20 cellular contexts compared by ENCODE assay signal in genomic region chr7:111006691-111007090, GRCh38.
DNase-seq lines count a peak whose midpoint lies in the region; ATAC-seq and TF ChIP-seq lines count a peak whose summit lies in the region.
"Had no signal": no experiment of that assay in that cellular context is flagged by ENCODE, and none has a peak within 500 bp of the region (broad histone marks: within the 10 kb centered on the region; RNA-seq: fewer than 3 reads in every experiment).

No MANE protein-coding gene starts in this region.

- CTCF ChIA-PET in AG04450 (lab: Charles Lee), result no interaction called here

- no peaks in the 10 kb centered on the region for H3K9me3 ChIP-seq in AG04450 (ENCODE audit: control insufficient read depth, insufficient read depth, low read length)

- no peaks in the 10 kb centered on the region for H3K27me3 Mint-ChIP-seq in HFFc6 (ENCODE audit: insufficient read depth)
- H3K27me3 Mint-ChIP-seq: B cell; CD4-positive, alpha-beta T cell had no signal

- H3K4me3 Mint-ChIP-seq in HFFc6, result no peak overlapping the region
- H3K4me3 Mint-ChIP-seq: B cell; CD4-positive, alpha-beta T cell; H9 had no signal

- DNase-seq in AG04450 (ENCODE audit: low read depth, low spot score) (peak; percentile 13), HFFc6 (peak; percentile 78), astrocyte of the hippocampus (ENCODE audit: low read depth, low spot score) (peak; percentile 52), foreskin keratinocyte (peak; percentile 51 to 88), HPDE6-E6E7 (ENCODE audit: extremely low spot score) (no peak), NCI-H748 treated with DMSO at 0.1 percent for 48 hours (lab: John Stamatoyannopoulos, UW) (no peak), cardiac septum (ENCODE audit: low spot score) (no peak), mucosa of gallbladder (ENCODE audit: low spot score) (no peak)
- DNase-seq: CD4-positive, alpha-beta T cell; DMS79; GF-D8; H9; KBM-7; NCI-H1092; NCI-H187; NCI-H446 treated with DMSO at 0.1 percent for 48 hours; NCI-H774; Right ventricle myocardium superior had no signal

- ATAC-seq in foreskin keratinocyte, result peak; percentile 48
- ATAC-seq: Panc1 had no signal

- no peaks in the 10 kb centered on the region for H3K27me3 ChIP-seq in AG04450 (ENCODE audit: control insufficient read depth, insufficient read depth, low read length)
- H3K27me3 ChIP-seq in foreskin keratinocyte, result no peaks in the 10 kb centered on the region

- H3K9me3 Mint-ChIP-seq in HFFc6, result no peaks in the 10 kb centered on the region
- H3K9me3 Mint-ChIP-seq: CD4-positive, alpha-beta T cell; H9 had no signal

- H3K4me1 Mint-ChIP-seq in HFFc6 (ENCODE audit: low read depth), result peaks cover 27% of the 10 kb centered on the region
- H3K4me1 Mint-ChIP-seq: H9 had no signal

- H3K4me3 ChIP-seq in AG04450 (ENCODE audit: low read depth, low read length), result no peak overlapping the region

- POLR2A ChIA-PET in AG04450 (lab: Yijun Ruan, JAX), result no interaction called here

- intact Hi-C loops in cardiac septum (cut with DNase I), result no loop called here

- no peaks in the 10 kb centered on the region for H3K4me1 ChIP-seq in foreskin keratinocyte

- TF ChIP-seq CTCF in AG04450 (IDR thresholded peaks at IDR 0.05; ENCODE audit: low read depth, low read length) (no peak), HFFc6 (IDR thresholded peaks at IDR 0.05) (no peak), foreskin keratinocyte (conservative IDR thresholded peaks at IDR 0.05) (no peak)

- no peaks in the 10 kb centered on the region for H3K36me3 Mint-ChIP-seq in HFFc6 (ENCODE audit: low read depth)

- H3K27ac ChIP-seq in AG04450 (ENCODE audit: low read depth, low read length) (no peak overlapping the region), foreskin keratinocyte (no peak overlapping the region)

- H3K27ac Mint-ChIP-seq in HFFc6, result no peak overlapping the region
- H3K27ac Mint-ChIP-seq: B cell; CD4-positive, alpha-beta T cell; H9 had no signal

Comparison
In these comparisons a context has a peak if more than half of its experiments do, and no peak if none do; other contexts are left out.
1. DNase-seq: peak in AG04450 (single experiment), HFFc6 (single experiment), astrocyte of the hippocampus (single experiment) and foreskin keratinocyte (2 of 2); none in HPDE6-E6E7 (single experiment), NCI-H748 treated with DMSO at 0.1 percent for 48 hours (single experiment), cardiac septum (single experiment) and mucosa of gallbladder (single experiment).